Comparison of ENCODE assay signal across 12 cellular contexts in genomic region chr4:2265113-2266110, GRCh38. TPM values are rescaled to one million over a fixed set of nuclear protein-coding genes. Genes with fewer than 3 reads are reported as not detected.
DNase-seq lines count a peak whose midpoint lies in the region; ATAC-seq and TF ChIP-seq lines count a peak whose summit lies in the region.
"Had no signal": no experiment of that assay in that cellular context is flagged by ENCODE, and none has a peak within 500 bp of the region (broad histone marks: within the 10 kb centered on the region; RNA-seq: fewer than 3 reads in every experiment).

No MANE protein-coding gene starts in this region.

- no peak for TF ChIP-seq POLR2A in heart left ventricle (IDR thresholded peaks at IDR 0.05)

- WGBS in heart left ventricle, 4 donors: 74 to 80% (median 78%) methylated on average over 13 to 19 of the region's 19 CpGs
- WGBS in aorta, 2 donors: 85 to 86% methylated on average over 19 of the region's 19 CpGs

- peaks cover 3% of the 10 kb centered on the region for H3K79me2 ChIP-seq in parathyroid adenoma

- H3K4me2 ChIP-seq in parathyroid adenoma (ENCODE audit: low read length): peak overlapping the region; percentile 26
- H3K4me2 ChIP-seq: A549 had no signal

- H3K4me1 ChIP-seq in heart left ventricle (peaks cover 6 to 72% (median 38%) of the 10 kb centered on the region in 12 donors), parathyroid adenoma (peaks cover 3% of the 10 kb centered on the region), aorta (ENCODE audit: control insufficient read depth in 1 of 2, insufficient read depth in 2 of 2, low read length in 2 of 2) (no peaks in the 10 kb centered on the region)

- no peak overlapping the region for H3K9ac ChIP-seq in parathyroid adenoma

- H3K36me3 ChIP-seq in heart left ventricle (no peaks in the 10 kb centered on the region), parathyroid adenoma (ENCODE audit: control insufficient read depth, insufficient read depth, low read length) (no peaks in the 10 kb centered on the region), aorta (ENCODE audit: control insufficient read depth in 1 of 2, insufficient read depth in 2 of 2, low read length in 1 of 2) (no peaks in the 10 kb centered on the region)

- peak overlapping the region; percentile 11 to 84 (median 74) for H3K27ac ChIP-seq in heart left ventricle
- no peak overlapping the region for H3K27ac ChIP-seq in parathyroid adenoma
- H3K27ac ChIP-seq in aorta (ENCODE audit: low read depth in 1 of 2, low read length in 2 of 2): no peak overlapping the region
- H3K27ac ChIP-seq: A549, testis had no signal

- TF ChIP-seq CTCF in heart left ventricle (IDR thresholded peaks at IDR 0.05): no peak
- no peak for TF ChIP-seq CTCF in parathyroid adenoma (IDR thresholded peaks at IDR 0.05)

- H3K27me3 Mint-ChIP-seq in stimulated activated naive CD8-positive, alpha-beta T cell treated with anti-CD3 and anti-CD28 coated beads, Interleukin-15, amount 100 ng/mL, for 72 hours: no peaks in the 10 kb centered on the region
- H3K27me3 Mint-ChIP-seq: activated naive CD4-positive, alpha-beta T cell treated with anti-CD3 and anti-CD28 coated beads, Interleukin-2, amount 50 U/mL, for 24 hours had no signal

- H3K4me1 Mint-ChIP-seq in stimulated activated naive CD8-positive, alpha-beta T cell treated with anti-CD3 and anti-CD28 coated beads, Interleukin-15, amount 100 ng/mL, for 72 hours: peaks cover 12% of the 10 kb centered on the region

- peak overlapping the region; percentile 10 to 40 for H3K27ac Mint-ChIP-seq in stimulated activated naive CD8-positive, alpha-beta T cell treated with anti-CD3 and anti-CD28 coated beads, Interleukin-15, amount 100 ng/mL, for 72 hours
- H3K27ac Mint-ChIP-seq: activated naive CD4-positive, alpha-beta T cell treated with anti-CD3 and anti-CD28 coated beads, Interleukin-2, amount 50 U/mL, for 24 hours had no signal

- H3K9me3 Mint-ChIP-seq in stimulated activated naive CD8-positive, alpha-beta T cell treated with anti-CD3 and anti-CD28 coated beads, Interleukin-15, amount 100 ng/mL, for 72 hours: no peaks in the 10 kb centered on the region
- H3K9me3 Mint-ChIP-seq: activated naive CD4-positive, alpha-beta T cell treated with anti-CD3 and anti-CD28 coated beads, Interleukin-2, amount 50 U/mL, for 24 hours had no signal

- H3K4me3 ChIP-seq in heart left ventricle (peak overlapping the region in 3 of 12 donors; percentile 7 to 11 (median 8)), parathyroid adenoma (ENCODE audit: low read depth, low read length) (no peak overlapping the region), aorta (ENCODE audit: low read length in 2 of 2) (no peak overlapping the region)
- H3K4me3 ChIP-seq: A549, testis had no signal

- no peak for DNase-seq in stimulated activated naive CD8-positive, alpha-beta T cell treated with anti-CD3 and anti-CD28 coated beads, Interleukin-15, amount 100 ng/mL, for 72 hours
- no peak for DNase-seq in stimulated activated naive CD8-positive, alpha-beta T cell treated with anti-CD3 and anti-CD28 coated beads, Interleukin-15, Interleukin-2, amounts not matched to agents 100 U/mL and 50 U/mL, for 24 hours
- DNase-seq in heart left ventricle: peak in 3 of 5 donors; percentile 28 to 56 (median 29)
- DNase-seq in aorta: peak; percentile 42 to 54
- no peak for DNase-seq in left lobe of liver (ENCODE audit: low spot score)
- DNase-seq in pons (ENCODE audit: low spot score): no peak
- DNase-seq: MV-4-11 had no signal

- ATAC-seq in stimulated activated naive CD8-positive, alpha-beta T cell treated with anti-CD3 and anti-CD28 coated beads, Interleukin-15, amount 100 ng/mL, for 72 hours: no peak
- no peak for ATAC-seq in stimulated activated naive CD8-positive, alpha-beta T cell treated with anti-CD3 and anti-CD28 coated beads, Interleukin-15, Interleukin-2, amounts not matched to agents 100 U/mL and 50 U/mL, for 24 hours
- no peak for ATAC-seq in heart left ventricle
- ATAC-seq in aorta (ENCODE audit: low FRiP score): no peak
- ATAC-seq in HG03280 (IDR thresholded peaks at IDR 0.05; ENCODE audit: unreplicated experiment): no peak
- no peak for ATAC-seq in left lobe of liver
- ATAC-seq: A549 had no signal

- no peaks in the 10 kb centered on the region for H3K27me3 ChIP-seq in heart left ventricle
- no peaks in the 10 kb centered on the region for H3K27me3 ChIP-seq in parathyroid adenoma (ENCODE audit: control insufficient read depth, insufficient read depth, low read length)
- no peaks in the 10 kb centered on the region for H3K27me3 ChIP-seq in aorta (ENCODE audit: control insufficient read depth in 1 of 2, insufficient read depth in 2 of 2, low read length in 1 of 2)
- H3K27me3 ChIP-seq: testis had no signal

- H2AFZ ChIP-seq in parathyroid adenoma: no peak overlapping the region

- H3K9me3 ChIP-seq in heart left ventricle (no peaks in the 10 kb centered on the region), parathyroid adenoma (ENCODE audit: control insufficient read depth, low read length) (no peaks in the 10 kb centered on the region), aorta (ENCODE audit: control insufficient read depth, low read length) (no peaks in the 10 kb centered on the region)
- H3K9me3 ChIP-seq: A549, testis had no signal

- intact Hi-C loops in heart left ventricle (cut with DNase I) (loop anchor here in 4 of 10 donors (5.0 to 10.0 kb wide), 3 partner anchors 149 to 489 kb away; partner anchors contain the start of genes CFAP99 (in 3 of the 4), ZFYVE28 (in 3 of the 4) and TNIP2 (in 1 of the 4)), aorta (cut with DNase I) (loop anchor here in 1 of 2 donors (10.0 kb wide), 1 partner anchor 149 kb away; the partner anchor contains the start of genes CFAP99 and ZFYVE28)

- H3K4me3 Mint-ChIP-seq in stimulated activated naive CD8-positive, alpha-beta T cell treated with anti-CD3 and anti-CD28 coated beads, Interleukin-15, amount 100 ng/mL, for 72 hours: no peak overlapping the region
- H3K4me3 Mint-ChIP-seq: activated naive CD4-positive, alpha-beta T cell treated with anti-CD3 and anti-CD28 coated beads, Interleukin-2, amount 50 U/mL, for 24 hours had no signal

RNA-seq across cellular contexts. Expression of gene MXD4, which starts 3.5 kb away (rescaled TPM):
- total RNA-seq in heart left ventricle (10 to 100 TPM; 27.5 to 76.6 (median 35.5) TPM), aorta (10 to 100 TPM; 45.7 to 75.4 TPM), left lobe of liver (23.6 TPM)
- polyA plus RNA-seq in heart left ventricle (10 to 100 TPM; 39.0 to 55.5 TPM), aorta (10 to 100 TPM; 36.9 to 75.1 TPM)

RNA-seq across cellular contexts. Expression of gene HAUS3, which starts 23.5 kb away (rescaled TPM):
- total RNA-seq in heart left ventricle (1 to 10 TPM; 4.2 to 8.3 (median 6.3) TPM), aorta (10 to 100 TPM; 11.1 to 16.2 TPM), left lobe of liver (5.0 TPM)
- polyA plus RNA-seq in heart left ventricle (1 to 10 TPM; 4.2 to 6.8 TPM), aorta (1 to 10 TPM; 3.8 to 9.2 TPM)

RNA-seq across cellular contexts. Expression of gene POLN, which starts 23.5 kb away (rescaled TPM):
- 1 to 10 TPM in 7 of 9 donors, under 1 TPM in 2; 0.38 to 4.5 (median 2.6) TPM for total RNA-seq in heart left ventricle
- under 1 TPM; 0.79 to 0.84 TPM for polyA plus RNA-seq in heart left ventricle
- total RNA-seq in aorta: 1 to 10 TPM; 3.2 to 6.6 TPM
- 1 to 10 TPM in 1 of 2 donors, not detected in 1; 7.0 TPM for polyA plus RNA-seq in aorta
- 2.2 TPM for total RNA-seq in left lobe of liver

Comparison
In these comparisons a context has a peak if more than half of its experiments do, and no peak if none do; other contexts are left out.
1. DNase-seq: peak in heart left ventricle (3 of 5) and aorta (2 of 2); none in stimulated activated naive CD8-positive, alpha-beta T cell treated with anti-CD3 and anti-CD28 coated beads, Interleukin-15, amount 100 ng/mL, for 72 hours (0 of 2), stimulated activated naive CD8-positive, alpha-beta T cell treated with anti-CD3 and anti-CD28 coated beads, Interleukin-15, Interleukin-2, amounts not matched to agents 100 U/mL and 50 U/mL, for 24 hours (single experiment), left lobe of liver (single experiment) and pons (single experiment).
2. H3K27ac ChIP-seq: peak in heart left ventricle (12 of 12); none in parathyroid adenoma (single experiment) and aorta (0 of 2).